1 cellular context compared by ENCODE assay signal in genomic region chr2:66445076-66445724, GRCh38.
TF ChIP-seq lines count a peak whose summit lies in the region.

No MANE protein-coding gene starts in this region.

TF ChIP-seq in WTC11, 78 proteins besides CTCF, POLR2A, EP300 and RAD21 (continued from another document):
- TF ChIP-seq ARID4B (CRISPR knock-in tag; IDR thresholded peaks at IDR 0.05; ENCODE audit: borderline replicate concordance): peak; percentile 54; the same call in 1 of the 2 replicates
- TF ChIP-seq EMX1 (CRISPR knock-in tag; IDR thresholded peaks at IDR 0.05): no peak
- TF ChIP-seq, protein P1, sequence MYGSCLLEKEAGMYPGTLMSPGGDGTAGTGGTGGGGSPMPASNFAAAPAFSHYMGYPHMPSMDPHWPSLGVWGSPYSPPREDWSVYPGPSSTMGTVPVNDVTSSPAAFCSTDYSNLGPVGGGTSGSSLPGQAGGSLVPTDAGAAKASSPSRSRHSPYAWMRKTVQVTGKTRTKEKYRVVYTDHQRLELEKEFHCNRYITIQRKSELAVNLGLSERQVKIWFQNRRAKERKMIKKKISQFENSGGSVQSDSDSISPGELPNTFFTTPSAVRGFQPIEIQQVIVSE (CRISPR knock-in tag; IDR thresholded peaks at IDR 0.05; ENCODE audit: borderline replicate concordance): no peak
- 0 out of 2 replicates have a peak, but pooled peaks have one; percentile 24 for TF ChIP-seq JUN (CRISPR knock-in tag; IDR thresholded peaks at IDR 0.05)
- no peak for TF ChIP-seq NR1H2 (CRISPR knock-in tag; IDR thresholded peaks at IDR 0.05)
- TF ChIP-seq ZNF423 (CRISPR knock-in tag; IDR thresholded peaks at IDR 0.05): peak; percentile 93
TF ChIP-seq in WTC11: peak in this region for 6.
